Comparison of ENCODE assay signal across 1 cellular context in genomic region chr2:201780674-201781582, GRCh38.
A peak's percentile ranks its signal among the peaks of the same experiment; 100 is the strongest.
TF ChIP-seq lines count a peak whose summit lies in the region.

TSS of gene ALS2 (minus strand) at chr2:201780933. CDS start at chr2:201768885, 12,048 bp downstream.

TF ChIP-seq in HEK293, 187 proteins besides CTCF, POLR2A, EP300 and RAD21 (continued from another document and continues in another):
- TF ChIP-seq ZNF518A (tag by site-specific recombination; conservative IDR thresholded peaks at IDR 0.05; ENCODE audit: low read depth): 0 out of 2 replicates have a peak, but pooled peaks have one; percentile 16
- TF ChIP-seq ZBTB20 (tag by site-specific recombination; IDR thresholded peaks at IDR 0.05): peak; percentile 76; the same call in 1 of the 2 replicates
- TF ChIP-seq ZNF26 (tag by site-specific recombination; IDR thresholded peaks at IDR 0.05): no peak
- no peak for TF ChIP-seq ZNF350 (tag by site-specific recombination; IDR thresholded peaks at IDR 0.05)
- TF ChIP-seq, protein P1, sequence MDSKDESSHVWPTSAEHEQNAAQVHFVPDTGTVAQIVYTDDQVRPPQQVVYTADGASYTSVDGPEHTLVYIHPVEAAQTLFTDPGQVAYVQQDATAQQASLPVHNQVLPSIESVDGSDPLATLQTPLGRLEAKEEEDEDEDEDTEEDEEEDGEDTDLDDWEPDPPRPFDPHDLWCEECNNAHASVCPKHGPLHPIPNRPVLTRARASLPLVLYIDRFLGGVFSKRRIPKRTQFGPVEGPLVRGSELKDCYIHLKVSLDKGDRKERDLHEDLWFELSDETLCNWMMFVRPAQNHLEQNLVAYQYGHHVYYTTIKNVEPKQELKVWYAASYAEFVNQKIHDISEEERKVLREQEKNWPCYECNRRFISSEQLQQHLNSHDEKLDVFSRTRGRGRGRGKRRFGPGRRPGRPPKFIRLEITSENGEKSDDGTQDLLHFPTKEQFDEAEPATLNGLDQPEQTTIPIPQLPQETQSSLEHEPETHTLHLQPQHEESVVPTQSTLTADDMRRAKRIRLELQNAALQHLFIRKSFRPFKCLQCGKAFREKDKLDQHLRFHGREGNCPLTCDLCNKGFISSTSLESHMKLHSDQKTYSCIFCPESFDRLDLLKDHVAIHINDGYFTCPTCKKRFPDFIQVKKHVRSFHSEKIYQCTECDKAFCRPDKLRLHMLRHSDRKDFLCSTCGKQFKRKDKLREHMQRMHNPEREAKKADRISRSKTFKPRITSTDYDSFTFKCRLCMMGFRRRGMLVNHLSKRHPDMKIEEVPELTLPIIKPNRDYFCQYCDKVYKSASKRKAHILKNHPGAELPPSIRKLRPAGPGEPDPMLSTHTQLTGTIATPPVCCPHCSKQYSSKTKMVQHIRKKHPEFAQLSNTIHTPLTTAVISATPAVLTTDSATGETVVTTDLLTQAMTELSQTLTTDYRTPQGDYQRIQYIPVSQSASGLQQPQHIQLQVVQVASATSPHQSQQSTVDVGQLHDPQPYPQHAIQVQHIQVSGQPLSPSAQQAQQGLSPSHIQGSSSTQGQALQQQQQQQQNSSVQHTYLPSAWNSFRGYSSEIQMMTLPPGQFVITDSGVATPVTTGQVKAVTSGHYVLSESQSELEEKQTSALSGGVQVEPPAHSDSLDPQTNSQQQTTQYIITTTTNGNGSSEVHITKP (tag by site-specific recombination; IDR thresholded peaks at IDR 0.05): peak; percentile 66
- no peak for TF ChIP-seq ZNF391 (tag by site-specific recombination; IDR thresholded peaks at IDR 0.05; ENCODE audit: borderline replicate concordance, low read depth)
- TF ChIP-seq INSM2 (tag by site-specific recombination; IDR thresholded peaks at IDR 0.05): no peak
- no peak for TF ChIP-seq ZNF211 (tag by site-specific recombination; IDR thresholded peaks at IDR 0.05; ENCODE audit: low read depth)
- TF ChIP-seq ZNF777 (tag by site-specific recombination; IDR thresholded peaks at IDR 0.05; ENCODE audit: borderline replicate concordance): no peak
- no peak for TF ChIP-seq HOXD13 (CRISPR knock-in tag; IDR thresholded peaks at IDR 0.05; ENCODE audit: borderline replicate concordance)
- TF ChIP-seq ZNF701 (tag by site-specific recombination; IDR thresholded peaks at IDR 0.05): no peak
- TF ChIP-seq SP3 (tag by site-specific recombination; IDR thresholded peaks at IDR 0.05): peak; percentile 80
- TF ChIP-seq ZNF248 (tag by site-specific recombination; IDR thresholded peaks at IDR 0.05): no peak
- peak; percentile 87 for TF ChIP-seq ZNF692 (tag by site-specific recombination; IDR thresholded peaks at IDR 0.05)
- TF ChIP-seq ZNF571 (tag by site-specific recombination; IDR thresholded peaks at IDR 0.05): no peak
- no peak for TF ChIP-seq ZNF184 (tag by site-specific recombination; IDR thresholded peaks at IDR 0.05)
- no peak for TF ChIP-seq REPIN1 (tag by site-specific recombination; IDR thresholded peaks at IDR 0.05; ENCODE audit: low read depth)
- TF ChIP-seq ZNF416 (tag by site-specific recombination; IDR thresholded peaks at IDR 0.05): no peak
- no peak for TF ChIP-seq ZNF548 (tag by site-specific recombination; IDR thresholded peaks at IDR 0.05)
- TF ChIP-seq ZNF514 (tag by site-specific recombination; IDR thresholded peaks at IDR 0.05): no peak
- TF ChIP-seq ZNF274 (IDR thresholded peaks at IDR 0.05; ENCODE audit: low read length): no peak
- no peak for TF ChIP-seq ZNF274 (tag by site-specific recombination; IDR thresholded peaks at IDR 0.05; ENCODE audit: borderline replicate concordance)
- TF ChIP-seq, protein P2, sequence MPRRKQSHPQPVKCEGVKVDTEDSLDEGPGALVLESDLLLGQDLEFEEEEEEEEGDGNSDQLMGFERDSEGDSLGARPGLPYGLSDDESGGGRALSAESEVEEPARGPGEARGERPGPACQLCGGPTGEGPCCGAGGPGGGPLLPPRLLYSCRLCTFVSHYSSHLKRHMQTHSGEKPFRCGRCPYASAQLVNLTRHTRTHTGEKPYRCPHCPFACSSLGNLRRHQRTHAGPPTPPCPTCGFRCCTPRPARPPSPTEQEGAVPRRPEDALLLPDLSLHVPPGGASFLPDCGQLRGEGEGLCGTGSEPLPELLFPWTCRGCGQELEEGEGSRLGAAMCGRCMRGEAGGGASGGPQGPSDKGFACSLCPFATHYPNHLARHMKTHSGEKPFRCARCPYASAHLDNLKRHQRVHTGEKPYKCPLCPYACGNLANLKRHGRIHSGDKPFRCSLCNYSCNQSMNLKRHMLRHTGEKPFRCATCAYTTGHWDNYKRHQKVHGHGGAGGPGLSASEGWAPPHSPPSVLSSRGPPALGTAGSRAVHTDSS (tag by site-specific recombination; IDR thresholded peaks at IDR 0.05): no peak
- TF ChIP-seq TCF7L2 (IDR thresholded peaks at IDR 0.05; ENCODE audit: borderline replicate concordance, low read depth, low read length): peak; percentile 48; the same call in 1 of the 2 replicates
- TF ChIP-seq ZNF558 (tag by site-specific recombination; IDR thresholded peaks at IDR 0.05): no peak
- TF ChIP-seq ZNF561 (tag by site-specific recombination; IDR thresholded peaks at IDR 0.05; ENCODE audit: borderline replicate concordance): 0 out of 2 replicates have a peak, but pooled peaks have one; percentile 19
- no peak for TF ChIP-seq ZNF792 (tag by site-specific recombination; IDR thresholded peaks at IDR 0.05)
- no peak for TF ChIP-seq ZNF214 (tag by site-specific recombination; IDR thresholded peaks at IDR 0.05; ENCODE audit: borderline replicate concordance)
- peak; percentile 56; the same call in 1 of the 2 replicates for TF ChIP-seq HIC1 (tag by site-specific recombination; IDR thresholded peaks at IDR 0.05)
- no peak for TF ChIP-seq ZNF768 (tag by site-specific recombination; IDR thresholded peaks at IDR 0.05)
- no peak for TF ChIP-seq ZNF112 (tag by site-specific recombination; IDR thresholded peaks at IDR 0.05)
- TF ChIP-seq ZBTB7A (tag by site-specific recombination; IDR thresholded peaks at IDR 0.05; ENCODE audit: low read depth): no peak
- 0 out of 2 replicates have a peak, but pooled peaks have one; percentile 25 for TF ChIP-seq KLF10 (tag by site-specific recombination; IDR thresholded peaks at IDR 0.05)
- peak; percentile 98 for TF ChIP-seq IKZF3 (tag by site-specific recombination; IDR thresholded peaks at IDR 0.05)
- TF ChIP-seq ZNF24 (tag by site-specific recombination; IDR thresholded peaks at IDR 0.05): no peak
- TF ChIP-seq ZFHX2 (tag by site-specific recombination; conservative IDR thresholded peaks at IDR 0.05): peak; percentile 19; the same call in 1 of the 2 replicates
- TF ChIP-seq ZNF560 (tag by site-specific recombination; IDR thresholded peaks at IDR 0.05; ENCODE audit: borderline replicate concordance): no peak
- no peak for TF ChIP-seq ZSCAN16 (tag by site-specific recombination; IDR thresholded peaks at IDR 0.05)
- TF ChIP-seq ZNF132 (tag by site-specific recombination; IDR thresholded peaks at IDR 0.05; ENCODE audit: borderline replicate concordance): no peak
- TF ChIP-seq ZNF660 (tag by site-specific recombination; IDR thresholded peaks at IDR 0.05): peak; percentile 64; the same call in 1 of the 2 replicates
- peak; percentile 82 for TF ChIP-seq KLF8 (tag by site-specific recombination; IDR thresholded peaks at IDR 0.05)
- no peak for TF ChIP-seq ZNF302 (tag by site-specific recombination; IDR thresholded peaks at IDR 0.05; ENCODE audit: low read depth)
- TF ChIP-seq EGR2 (tag by site-specific recombination; IDR thresholded peaks at IDR 0.05; ENCODE audit: low read depth): peak; percentile 4
- TF ChIP-seq ZNF48 (tag by site-specific recombination; IDR thresholded peaks at IDR 0.05): no peak
- no peak for TF ChIP-seq ZNF510 (tag by site-specific recombination; IDR thresholded peaks at IDR 0.05; ENCODE audit: insufficient replicate concordance)
- TF ChIP-seq, protein P3, sequence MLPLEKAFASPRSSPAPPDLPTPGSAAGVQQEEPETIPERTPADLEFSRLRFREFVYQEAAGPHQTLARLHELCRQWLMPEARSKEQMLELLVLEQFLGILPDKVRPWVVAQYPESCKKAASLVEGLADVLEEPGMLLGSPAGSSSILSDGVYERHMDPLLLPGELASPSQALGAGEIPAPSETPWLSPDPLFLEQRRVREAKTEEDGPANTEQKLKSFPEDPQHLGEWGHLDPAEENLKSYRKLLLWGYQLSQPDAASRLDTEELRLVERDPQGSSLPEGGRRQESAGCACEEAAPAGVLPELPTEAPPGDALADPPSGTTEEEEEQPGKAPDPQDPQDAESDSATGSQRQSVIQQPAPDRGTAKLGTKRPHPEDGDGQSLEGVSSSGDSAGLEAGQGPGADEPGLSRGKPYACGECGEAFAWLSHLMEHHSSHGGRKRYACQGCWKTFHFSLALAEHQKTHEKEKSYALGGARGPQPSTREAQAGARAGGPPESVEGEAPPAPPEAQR (tag by site-specific recombination; IDR thresholded peaks at IDR 0.05): no peak
- TF ChIP-seq ZNF626 (tag by site-specific recombination; IDR thresholded peaks at IDR 0.05): no peak
- no peak for TF ChIP-seq MEIS1 (CRISPR knock-in tag; IDR thresholded peaks at IDR 0.05; ENCODE audit: borderline replicate concordance)
